1 cellular context compared by ENCODE assay signal in the genomic region with DNA sequence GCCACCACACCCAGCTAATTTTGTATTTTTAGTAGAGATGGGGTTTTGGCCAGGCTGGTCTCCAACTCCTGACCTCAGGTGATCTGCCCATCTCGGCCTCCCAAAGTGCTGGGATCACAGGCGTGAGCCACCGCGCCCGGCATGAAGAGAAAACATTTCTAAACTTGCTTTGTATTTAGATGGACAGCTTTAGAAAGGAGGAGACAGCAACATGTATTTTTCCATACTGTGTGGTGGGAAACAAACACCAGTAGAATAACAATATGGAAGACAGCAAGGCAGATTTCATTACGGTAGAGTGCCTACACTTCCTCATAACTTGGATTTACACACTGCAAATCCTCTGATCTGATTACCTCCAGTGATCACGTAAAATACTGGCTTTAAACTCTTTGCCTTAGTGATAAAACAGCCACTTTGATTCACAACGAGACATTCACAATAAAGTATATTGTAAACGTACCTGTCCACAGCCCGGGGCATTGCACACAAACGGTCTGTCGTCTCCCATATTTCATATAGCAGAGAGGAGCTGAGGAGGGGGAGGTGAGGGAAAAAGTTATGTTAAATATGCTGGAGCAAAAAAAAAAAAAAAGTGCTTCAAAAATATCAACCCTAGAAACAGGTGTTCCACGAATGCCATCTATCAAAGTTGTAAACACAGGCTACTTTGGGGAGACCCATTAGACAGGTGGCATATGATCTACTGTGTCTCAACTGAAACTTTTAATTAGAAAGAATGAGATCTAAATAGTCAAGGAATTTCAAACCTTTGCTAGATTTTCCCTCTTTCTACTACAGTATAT.
TF ChIP-seq lines count a peak whose summit lies in the region.

No MANE protein-coding gene starts in this region.

TF ChIP-seq in HEK293, 187 proteins besides CTCF, POLR2A, EP300 and RAD21 (continued from another document and continues in another):
- TF ChIP-seq ZNF248 (tag by site-specific recombination; IDR thresholded peaks at IDR 0.05) = no peak
- TF ChIP-seq, protein P1, sequence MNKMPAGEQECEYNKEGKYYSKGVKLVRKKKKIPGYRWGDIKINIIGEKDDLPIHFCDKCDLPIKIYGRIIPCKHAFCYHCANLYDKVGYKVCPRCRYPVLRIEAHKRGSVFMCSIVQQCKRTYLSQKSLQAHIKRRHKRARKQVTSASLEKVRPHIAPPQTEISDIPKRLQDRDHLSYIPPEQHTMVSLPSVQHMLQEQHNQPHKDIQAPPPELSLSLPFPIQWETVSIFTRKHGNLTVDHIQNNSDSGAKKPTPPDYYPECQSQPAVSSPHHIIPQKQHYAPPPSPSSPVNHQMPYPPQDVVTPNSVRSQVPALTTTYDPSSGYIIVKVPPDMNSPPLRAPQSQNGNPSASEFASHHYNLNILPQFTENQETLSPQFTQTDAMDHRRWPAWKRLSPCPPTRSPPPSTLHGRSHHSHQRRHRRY (tag by site-specific recombination; IDR thresholded peaks at IDR 0.05) = no peak
- TF ChIP-seq, protein P2, sequence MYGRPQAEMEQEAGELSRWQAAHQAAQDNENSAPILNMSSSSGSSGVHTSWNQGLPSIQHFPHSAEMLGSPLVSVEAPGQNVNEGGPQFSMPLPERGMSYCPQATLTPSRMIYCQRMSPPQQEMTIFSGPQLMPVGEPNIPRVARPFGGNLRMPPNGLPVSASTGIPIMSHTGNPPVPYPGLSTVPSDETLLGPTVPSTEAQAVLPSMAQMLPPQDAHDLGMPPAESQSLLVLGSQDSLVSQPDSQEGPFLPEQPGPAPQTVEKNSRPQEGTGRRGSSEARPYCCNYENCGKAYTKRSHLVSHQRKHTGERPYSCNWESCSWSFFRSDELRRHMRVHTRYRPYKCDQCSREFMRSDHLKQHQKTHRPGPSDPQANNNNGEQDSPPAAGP (tag by site-specific recombination; IDR thresholded peaks at IDR 0.05) = no peak
- no peak for TF ChIP-seq ZNF112 (tag by site-specific recombination; IDR thresholded peaks at IDR 0.05)
- TF ChIP-seq IKZF3 (tag by site-specific recombination; IDR thresholded peaks at IDR 0.05) = no peak
- TF ChIP-seq, protein P3, sequence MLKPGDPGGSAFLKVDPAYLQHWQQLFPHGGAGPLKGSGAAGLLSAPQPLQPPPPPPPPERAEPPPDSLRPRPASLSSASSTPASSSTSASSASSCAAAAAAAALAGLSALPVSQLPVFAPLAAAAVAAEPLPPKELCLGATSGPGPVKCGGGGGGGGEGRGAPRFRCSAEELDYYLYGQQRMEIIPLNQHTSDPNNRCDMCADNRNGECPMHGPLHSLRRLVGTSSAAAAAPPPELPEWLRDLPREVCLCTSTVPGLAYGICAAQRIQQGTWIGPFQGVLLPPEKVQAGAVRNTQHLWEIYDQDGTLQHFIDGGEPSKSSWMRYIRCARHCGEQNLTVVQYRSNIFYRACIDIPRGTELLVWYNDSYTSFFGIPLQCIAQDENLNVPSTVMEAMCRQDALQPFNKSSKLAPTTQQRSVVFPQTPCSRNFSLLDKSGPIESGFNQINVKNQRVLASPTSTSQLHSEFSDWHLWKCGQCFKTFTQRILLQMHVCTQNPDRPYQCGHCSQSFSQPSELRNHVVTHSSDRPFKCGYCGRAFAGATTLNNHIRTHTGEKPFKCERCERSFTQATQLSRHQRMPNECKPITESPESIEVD (tag by site-specific recombination; IDR thresholded peaks at IDR 0.05) = 0 out of 2 replicates have a peak, but pooled peaks have one; percentile 20
- peak; percentile 46; the same call in 1 of the 2 replicates for TF ChIP-seq SCRT1 (tag by site-specific recombination; IDR thresholded peaks at IDR 0.05; ENCODE audit: borderline replicate concordance)
- peak; percentile 50; the same call in 1 of the 2 replicates for TF ChIP-seq ZNF561 (tag by site-specific recombination; IDR thresholded peaks at IDR 0.05; ENCODE audit: borderline replicate concordance)
- TF ChIP-seq ZNF16 (tag by site-specific recombination; IDR thresholded peaks at IDR 0.05; ENCODE audit: low read depth) = no peak
- TF ChIP-seq ZNF223 (tag by site-specific recombination; IDR thresholded peaks at IDR 0.05) = no peak
- no peak for TF ChIP-seq ZNF324 (tag by site-specific recombination; IDR thresholded peaks at IDR 0.05)
- TF ChIP-seq ZNF335 (tag by site-specific recombination; conservative IDR thresholded peaks at IDR 0.05) = 0 out of 2 replicates have a peak, but pooled peaks have one; percentile 37
- no peak for TF ChIP-seq ZNF132 (tag by site-specific recombination; IDR thresholded peaks at IDR 0.05; ENCODE audit: borderline replicate concordance)
- TF ChIP-seq, protein P4, sequence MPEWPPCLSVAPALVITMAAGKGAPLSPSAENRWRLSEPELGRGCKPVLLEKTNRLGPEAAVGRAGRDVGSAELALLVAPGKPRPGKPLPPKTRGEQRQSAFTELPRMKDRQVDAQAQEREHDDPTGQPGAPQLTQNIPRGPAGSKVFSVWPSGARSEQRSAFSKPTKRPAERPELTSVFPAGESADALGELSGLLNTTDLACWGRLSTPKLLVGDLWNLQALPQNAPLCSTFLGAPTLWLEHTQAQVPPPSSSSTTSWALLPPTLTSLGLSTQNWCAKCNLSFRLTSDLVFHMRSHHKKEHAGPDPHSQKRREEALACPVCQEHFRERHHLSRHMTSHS (tag by site-specific recombination; IDR thresholded peaks at IDR 0.05) = no peak
- TF ChIP-seq, protein P5, sequence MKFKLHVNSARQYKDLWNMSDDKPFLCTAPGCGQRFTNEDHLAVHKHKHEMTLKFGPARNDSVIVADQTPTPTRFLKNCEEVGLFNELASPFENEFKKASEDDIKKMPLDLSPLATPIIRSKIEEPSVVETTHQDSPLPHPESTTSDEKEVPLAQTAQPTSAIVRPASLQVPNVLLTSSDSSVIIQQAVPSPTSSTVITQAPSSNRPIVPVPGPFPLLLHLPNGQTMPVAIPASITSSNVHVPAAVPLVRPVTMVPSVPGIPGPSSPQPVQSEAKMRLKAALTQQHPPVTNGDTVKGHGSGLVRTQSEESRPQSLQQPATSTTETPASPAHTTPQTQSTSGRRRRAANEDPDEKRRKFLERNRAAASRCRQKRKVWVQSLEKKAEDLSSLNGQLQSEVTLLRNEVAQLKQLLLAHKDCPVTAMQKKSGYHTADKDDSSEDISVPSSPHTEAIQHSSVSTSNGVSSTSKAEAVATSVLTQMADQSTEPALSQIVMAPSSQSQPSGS (tag by site-specific recombination; IDR thresholded peaks at IDR 0.05; ENCODE audit: low read depth) = no peak
- TF ChIP-seq ZNF843 (tag by site-specific recombination; IDR thresholded peaks at IDR 0.05) = peak; percentile 32; the same call in 1 of the 2 replicates
- TF ChIP-seq ZNF654 (tag by site-specific recombination; IDR thresholded peaks at IDR 0.05; ENCODE audit: low read depth) = no peak
- TF ChIP-seq, protein P6, sequence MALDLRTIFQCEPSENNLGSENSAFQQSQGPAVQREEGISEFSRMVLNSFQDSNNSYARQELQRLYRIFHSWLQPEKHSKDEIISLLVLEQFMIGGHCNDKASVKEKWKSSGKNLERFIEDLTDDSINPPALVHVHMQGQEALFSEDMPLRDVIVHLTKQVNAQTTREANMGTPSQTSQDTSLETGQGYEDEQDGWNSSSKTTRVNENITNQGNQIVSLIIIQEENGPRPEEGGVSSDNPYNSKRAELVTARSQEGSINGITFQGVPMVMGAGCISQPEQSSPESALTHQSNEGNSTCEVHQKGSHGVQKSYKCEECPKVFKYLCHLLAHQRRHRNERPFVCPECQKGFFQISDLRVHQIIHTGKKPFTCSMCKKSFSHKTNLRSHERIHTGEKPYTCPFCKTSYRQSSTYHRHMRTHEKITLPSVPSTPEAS (tag by site-specific recombination; IDR thresholded peaks at IDR 0.05) = no peak
- TF ChIP-seq WT1 (tag by site-specific recombination; IDR thresholded peaks at IDR 0.05) = no peak
- TF ChIP-seq SETDB1 (IDR thresholded peaks at IDR 0.05; ENCODE audit: insufficient read length, low read length) = no peak
- TF ChIP-seq ZNF837 (tag by site-specific recombination; IDR thresholded peaks at IDR 0.05) = no peak
- TF ChIP-seq ZNF48 (tag by site-specific recombination; IDR thresholded peaks at IDR 0.05) = no peak
- TF ChIP-seq KLF16 (tag by site-specific recombination; IDR thresholded peaks at IDR 0.05) = no peak
- no peak for TF ChIP-seq ZNF138 (tag by site-specific recombination; IDR thresholded peaks at IDR 0.05; ENCODE audit: borderline replicate concordance)
- no peak for TF ChIP-seq KLF7 (tag by site-specific recombination; IDR thresholded peaks at IDR 0.05; ENCODE audit: borderline replicate concordance)
- no peak for TF ChIP-seq ZBTB7A (tag by site-specific recombination; IDR thresholded peaks at IDR 0.05; ENCODE audit: low read depth)
- no peak for TF ChIP-seq MEIS1 (CRISPR knock-in tag; IDR thresholded peaks at IDR 0.05; ENCODE audit: borderline replicate concordance)
- peak; percentile 59; the same call in 1 of the 2 replicates for TF ChIP-seq ZNF664 (tag by site-specific recombination; IDR thresholded peaks at IDR 0.05)
- TF ChIP-seq ZNF354C (tag by site-specific recombination; IDR thresholded peaks at IDR 0.05; ENCODE audit: borderline replicate concordance, low read depth) = no peak
- TF ChIP-seq ZNF37A (tag by site-specific recombination; IDR thresholded peaks at IDR 0.05) = no peak
- TF ChIP-seq ZNF311 (tag by site-specific recombination; IDR thresholded peaks at IDR 0.05; ENCODE audit: borderline replicate concordance) = no peak
- no peak for TF ChIP-seq ZNF221 (tag by site-specific recombination; IDR thresholded peaks at IDR 0.05; ENCODE audit: borderline replicate concordance)
- TF ChIP-seq, protein P7, sequence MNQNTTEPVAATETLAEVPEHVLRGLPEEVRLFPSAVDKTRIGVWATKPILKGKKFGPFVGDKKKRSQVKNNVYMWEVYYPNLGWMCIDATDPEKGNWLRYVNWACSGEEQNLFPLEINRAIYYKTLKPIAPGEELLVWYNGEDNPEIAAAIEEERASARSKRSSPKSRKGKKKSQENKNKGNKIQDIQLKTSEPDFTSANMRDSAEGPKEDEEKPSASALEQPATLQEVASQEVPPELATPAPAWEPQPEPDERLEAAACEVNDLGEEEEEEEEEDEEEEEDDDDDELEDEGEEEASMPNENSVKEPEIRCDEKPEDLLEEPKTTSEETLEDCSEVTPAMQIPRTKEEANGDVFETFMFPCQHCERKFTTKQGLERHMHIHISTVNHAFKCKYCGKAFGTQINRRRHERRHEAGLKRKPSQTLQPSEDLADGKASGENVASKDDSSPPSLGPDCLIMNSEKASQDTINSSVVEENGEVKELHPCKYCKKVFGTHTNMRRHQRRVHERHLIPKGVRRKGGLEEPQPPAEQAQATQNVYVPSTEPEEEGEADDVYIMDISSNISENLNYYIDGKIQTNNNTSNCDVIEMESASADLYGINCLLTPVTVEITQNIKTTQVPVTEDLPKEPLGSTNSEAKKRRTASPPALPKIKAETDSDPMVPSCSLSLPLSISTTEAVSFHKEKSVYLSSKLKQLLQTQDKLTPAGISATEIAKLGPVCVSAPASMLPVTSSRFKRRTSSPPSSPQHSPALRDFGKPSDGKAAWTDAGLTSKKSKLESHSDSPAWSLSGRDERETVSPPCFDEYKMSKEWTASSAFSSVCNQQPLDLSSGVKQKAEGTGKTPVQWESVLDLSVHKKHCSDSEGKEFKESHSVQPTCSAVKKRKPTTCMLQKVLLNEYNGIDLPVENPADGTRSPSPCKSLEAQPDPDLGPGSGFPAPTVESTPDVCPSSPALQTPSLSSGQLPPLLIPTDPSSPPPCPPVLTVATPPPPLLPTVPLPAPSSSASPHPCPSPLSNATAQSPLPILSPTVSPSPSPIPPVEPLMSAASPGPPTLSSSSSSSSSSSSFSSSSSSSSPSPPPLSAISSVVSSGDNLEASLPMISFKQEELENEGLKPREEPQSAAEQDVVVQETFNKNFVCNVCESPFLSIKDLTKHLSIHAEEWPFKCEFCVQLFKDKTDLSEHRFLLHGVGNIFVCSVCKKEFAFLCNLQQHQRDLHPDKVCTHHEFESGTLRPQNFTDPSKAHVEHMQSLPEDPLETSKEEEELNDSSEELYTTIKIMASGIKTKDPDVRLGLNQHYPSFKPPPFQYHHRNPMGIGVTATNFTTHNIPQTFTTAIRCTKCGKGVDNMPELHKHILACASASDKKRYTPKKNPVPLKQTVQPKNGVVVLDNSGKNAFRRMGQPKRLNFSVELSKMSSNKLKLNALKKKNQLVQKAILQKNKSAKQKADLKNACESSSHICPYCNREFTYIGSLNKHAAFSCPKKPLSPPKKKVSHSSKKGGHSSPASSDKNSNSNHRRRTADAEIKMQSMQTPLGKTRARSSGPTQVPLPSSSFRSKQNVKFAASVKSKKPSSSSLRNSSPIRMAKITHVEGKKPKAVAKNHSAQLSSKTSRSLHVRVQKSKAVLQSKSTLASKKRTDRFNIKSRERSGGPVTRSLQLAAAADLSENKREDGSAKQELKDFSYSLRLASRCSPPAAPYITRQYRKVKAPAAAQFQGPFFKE (tag by site-specific recombination; IDR thresholded peaks at IDR 0.05; ENCODE audit: borderline replicate concordance) = no peak
- no peak for TF ChIP-seq ZNF114 (tag by site-specific recombination; IDR thresholded peaks at IDR 0.05)
- no peak for TF ChIP-seq ZNF404 (tag by site-specific recombination; IDR thresholded peaks at IDR 0.05)
- TF ChIP-seq, protein P8, sequence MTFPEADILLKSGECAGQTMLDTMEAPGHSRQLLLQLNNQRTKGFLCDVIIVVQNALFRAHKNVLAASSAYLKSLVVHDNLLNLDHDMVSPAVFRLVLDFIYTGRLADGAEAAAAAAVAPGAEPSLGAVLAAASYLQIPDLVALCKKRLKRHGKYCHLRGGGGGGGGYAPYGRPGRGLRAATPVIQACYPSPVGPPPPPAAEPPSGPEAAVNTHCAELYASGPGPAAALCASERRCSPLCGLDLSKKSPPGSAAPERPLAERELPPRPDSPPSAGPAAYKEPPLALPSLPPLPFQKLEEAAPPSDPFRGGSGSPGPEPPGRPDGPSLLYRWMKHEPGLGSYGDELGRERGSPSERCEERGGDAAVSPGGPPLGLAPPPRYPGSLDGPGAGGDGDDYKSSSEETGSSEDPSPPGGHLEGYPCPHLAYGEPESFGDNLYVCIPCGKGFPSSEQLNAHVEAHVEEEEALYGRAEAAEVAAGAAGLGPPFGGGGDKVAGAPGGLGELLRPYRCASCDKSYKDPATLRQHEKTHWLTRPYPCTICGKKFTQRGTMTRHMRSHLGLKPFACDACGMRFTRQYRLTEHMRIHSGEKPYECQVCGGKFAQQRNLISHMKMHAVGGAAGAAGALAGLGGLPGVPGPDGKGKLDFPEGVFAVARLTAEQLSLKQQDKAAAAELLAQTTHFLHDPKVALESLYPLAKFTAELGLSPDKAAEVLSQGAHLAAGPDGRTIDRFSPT (tag by site-specific recombination; IDR thresholded peaks at IDR 0.05) = no peak
- peak; percentile 12; the same call in 1 of the 2 replicates for TF ChIP-seq ZXDB (tag by site-specific recombination; IDR thresholded peaks at IDR 0.05)
- TF ChIP-seq, protein P9, sequence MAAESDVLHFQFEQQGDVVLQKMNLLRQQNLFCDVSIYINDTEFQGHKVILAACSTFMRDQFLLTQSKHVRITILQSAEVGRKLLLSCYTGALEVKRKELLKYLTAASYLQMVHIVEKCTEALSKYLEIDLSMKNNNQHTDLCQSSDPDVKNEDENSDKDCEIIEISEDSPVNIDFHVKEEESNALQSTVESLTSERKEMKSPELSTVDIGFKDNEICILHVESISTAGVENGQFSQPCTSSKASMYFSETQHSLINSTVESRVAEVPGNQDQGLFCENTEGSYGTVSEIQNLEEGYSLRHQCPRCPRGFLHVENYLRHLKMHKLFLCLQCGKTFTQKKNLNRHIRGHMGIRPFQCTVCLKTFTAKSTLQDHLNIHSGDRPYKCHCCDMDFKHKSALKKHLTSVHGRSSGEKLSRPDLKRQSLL (tag by site-specific recombination; IDR thresholded peaks at IDR 0.05) = no peak
